In genomic region chr7:112112822-112113255, GRCh38 we compare ENCODE assay signal across 11 cellular contexts.
DNase-seq lines count a peak whose midpoint lies in the region; ATAC-seq lines count a peak whose summit lies in the region.
"Had no signal": no experiment of that assay in that cellular context is flagged by ENCODE, and none has a peak within 500 bp of the region (broad histone marks: within the 10 kb centered on the region; RNA-seq: fewer than 3 reads in every experiment).

No MANE protein-coding gene starts in this region.

- no peak overlapping the region for H3K4me3 Mint-ChIP-seq in stimulated activated naive CD8-positive, alpha-beta T cell treated with anti-CD3 and anti-CD28 coated beads, Interleukin-15, amount 100 ng/mL, for 72 hours
- H3K4me3 Mint-ChIP-seq: activated naive CD4-positive, alpha-beta T cell treated with anti-CD3 and anti-CD28 coated beads for 36 hours had no signal

- DNase-seq in HT1080 (ENCODE audit: low read depth) (peak; percentile 26), cerebellum (ENCODE audit: low spot score) (peak; percentile 20), substantia nigra (lab: John Stamatoyannopoulos, UW) (peak in 18 of 49 donors; percentile 16 to 77 (median 36)), NCI-H446 (lab: John Stamatoyannopoulos, UW) (no peak)
- DNase-seq in stimulated activated naive CD8-positive, alpha-beta T cell treated with anti-CD3 and anti-CD28 coated beads, Interleukin-15, amount 100 ng/mL, for 72 hours = no peak
- DNase-seq: activated naive CD4-positive, alpha-beta T cell treated with anti-CD3 and anti-CD28 coated beads for 36 hours; stimulated activated CD4-positive, alpha-beta T cell treated with anti-CD3 and anti-CD28 coated beads, Interleukin-1b, Interleukin-23, amount 100 ng/mL, for 48 hours; T1000 had no signal

- H3K9me3 Mint-ChIP-seq in stimulated activated naive CD8-positive, alpha-beta T cell treated with anti-CD3 and anti-CD28 coated beads, Interleukin-15, amount 100 ng/mL, for 72 hours = no peaks in the 10 kb centered on the region
- H3K9me3 Mint-ChIP-seq: activated naive CD4-positive, alpha-beta T cell treated with anti-CD3 and anti-CD28 coated beads for 36 hours had no signal

- no peaks in the 10 kb centered on the region for H3K27me3 Mint-ChIP-seq in stimulated activated naive CD8-positive, alpha-beta T cell treated with anti-CD3 and anti-CD28 coated beads, Interleukin-15, amount 100 ng/mL, for 72 hours

- H3K27ac ChIP-seq in layer of hippocampus (ENCODE audit: low read depth, low read length) = peak overlapping the region; percentile 93
- H3K27ac ChIP-seq in substantia nigra (ENCODE audit: low read depth, low read length, poor library complexity, severe bottlenecking) = peak overlapping the region; percentile 94

- H3K4me1 Mint-ChIP-seq in stimulated activated naive CD8-positive, alpha-beta T cell treated with anti-CD3 and anti-CD28 coated beads, Interleukin-15, amount 100 ng/mL, for 72 hours = no peaks in the 10 kb centered on the region

- H3K27ac Mint-ChIP-seq in stimulated activated naive CD8-positive, alpha-beta T cell treated with anti-CD3 and anti-CD28 coated beads, Interleukin-15, amount 100 ng/mL, for 72 hours = no peak overlapping the region
- H3K27ac Mint-ChIP-seq: activated naive CD4-positive, alpha-beta T cell treated with anti-CD3 and anti-CD28 coated beads for 36 hours had no signal

- no peaks in the 10 kb centered on the region for H3K27me3 ChIP-seq in layer of hippocampus (ENCODE audit: control insufficient read depth, insufficient read depth, low read length)

- ATAC-seq in HG02798 (IDR thresholded peaks at IDR 0.05; ENCODE audit: poor library complexity, unreplicated experiment) (no peak), HG02623 (IDR thresholded peaks at IDR 0.05; ENCODE audit: unreplicated experiment) (no peak)
- no peak for ATAC-seq in stimulated activated naive CD8-positive, alpha-beta T cell treated with anti-CD3 and anti-CD28 coated beads, Interleukin-15, amount 100 ng/mL, for 72 hours

Comparison
In these comparisons a context has a peak if more than half of its experiments do, and no peak if none do; other contexts are left out.
1. DNase-seq: peak in HT1080 (single experiment) and cerebellum (single experiment); none in stimulated activated naive CD8-positive, alpha-beta T cell treated with anti-CD3 and anti-CD28 coated beads, Interleukin-15, amount 100 ng/mL, for 72 hours (0 of 2) and NCI-H446 (0 of 2).